8 cellular contexts compared by ENCODE assay signal in genomic region chr17:58352843-58353719, GRCh38. TPM values are rescaled to one million over a fixed set of nuclear protein-coding genes. Genes with fewer than 3 reads are reported as not detected.
A peak's percentile ranks its signal among the peaks of the same experiment; 100 is the strongest.
DNase-seq lines count a peak whose midpoint lies in the region; ATAC-seq and TF ChIP-seq lines count a peak whose summit lies in the region.

No MANE protein-coding gene starts in this region.

- H3K4me1 Mint-ChIP-seq in activated CD8-positive, alpha-beta T cell treated with anti-CD3 and anti-CD28 coated beads for 36 hours (ENCODE audit: low read depth), result peaks cover 34% of the 10 kb centered on the region
- peaks cover 54% of the 10 kb centered on the region for H3K4me1 Mint-ChIP-seq in nephron progenitor cell

- peak overlapping the region; percentile 97 for H3K4me3 Mint-ChIP-seq in activated CD8-positive, alpha-beta T cell treated with anti-CD3 and anti-CD28 coated beads for 36 hours
- peak overlapping the region; percentile 100 for H3K4me3 Mint-ChIP-seq in nephron progenitor cell

- H3K27ac ChIP-seq in fibroblast of lung (ENCODE audit: insufficient read depth, low read length), result peak overlapping the region; percentile 90

- peaks cover 42% of the 10 kb centered on the region for H3K36me3 Mint-ChIP-seq in activated CD8-positive, alpha-beta T cell treated with anti-CD3 and anti-CD28 coated beads for 36 hours (ENCODE audit: low read depth)
- peaks cover 30% of the 10 kb centered on the region for H3K36me3 Mint-ChIP-seq in nephron progenitor cell (ENCODE audit: low read depth)

- H3K79me2 ChIP-seq in fibroblast of lung (ENCODE audit: control insufficient read depth, insufficient read depth, low read length), result peaks cover 11% of the 10 kb centered on the region

- CTCF ChIA-PET in activated CD8-positive, alpha-beta T cell treated with anti-CD3 and anti-CD28 coated beads for 36 hours (lab: Charles Lee), result interaction anchor here (0.7 to 7.4 kb wide), 9 partner anchors 10 to 65 kb away, joined by 4 to 94 read pairs (median 8); partner anchors contain the start of gene RNF43

- H4K20me1 ChIP-seq in fibroblast of lung (ENCODE audit: control insufficient read depth, extremely low read depth, insufficient read depth, low read length), result no peaks in the 10 kb centered on the region

- H3K4me3 ChIP-seq in fibroblast of lung (replicated peaks in 1 of 4; ENCODE audit: control extremely low read depth in 1 of 4, insufficient read depth in 1 of 4, low read depth in 3 of 4, low read length in 4 of 4), result peak overlapping the region; percentile 93 to 100 (median 98)

- peak overlapping the region; percentile 37 for H2AFZ ChIP-seq in fibroblast of lung (ENCODE audit: low read length)

- peak; percentile 86 for DNase-seq in ELF-1 (ENCODE audit: low read depth, low spot score)
- DNase-seq in KG1 (lab: John Stamatoyannopoulos, UW), result peak; percentile 39
- peak; percentile 60 for DNase-seq in activated CD8-positive, alpha-beta T cell treated with anti-CD3 and anti-CD28 coated beads for 36 hours
- DNase-seq in fibroblast of lung (ENCODE audit: low read depth in 2 of 2), result peak; percentile 33 to 46
- DNase-seq in nephron progenitor cell, result no peak
- no peak for DNase-seq in SW 1271 (lab: John Stamatoyannopoulos, UW)

- TF ChIP-seq CTCF in activated CD8-positive, alpha-beta T cell treated with anti-CD3 and anti-CD28 coated beads for 36 hours (IDR thresholded peaks at IDR 0.05), result no peak
- TF ChIP-seq CTCF in fibroblast of lung (conservative IDR thresholded peaks at IDR 0.05 in 1 of 2, IDR thresholded peaks at IDR 0.05 in 1 of 2; ENCODE audit: low read depth in 1 of 2, low read length in 2 of 2), result no peak
- TF ChIP-seq CTCF in nephron progenitor cell (IDR thresholded peaks at IDR 0.05), result no peak

- peak overlapping the region; percentile 92 for H3K4me2 ChIP-seq in fibroblast of lung (ENCODE audit: extremely low read depth, insufficient read depth, low read length)

- peaks cover 4% of the 10 kb centered on the region for H3K4me1 ChIP-seq in fibroblast of lung (ENCODE audit: control insufficient read depth, extremely low read depth, insufficient read depth, low read length)

- ATAC-seq in activated CD8-positive, alpha-beta T cell treated with anti-CD3 and anti-CD28 coated beads for 36 hours, result peak; percentile 17
- ATAC-seq in GM21390 (IDR thresholded peaks at IDR 0.05; ENCODE audit: unreplicated experiment) (no peak), GM21737 (IDR thresholded peaks at IDR 0.05; ENCODE audit: unreplicated experiment) (no peak)

- H3K36me3 ChIP-seq in fibroblast of lung (ENCODE audit: control insufficient read depth, insufficient read depth, low read length), result peaks cover 11% of the 10 kb centered on the region

- no peaks in the 10 kb centered on the region for H3K9me3 ChIP-seq in fibroblast of lung (ENCODE audit: control insufficient read depth, insufficient read depth, low read depth, low read length)

- no peaks in the 10 kb centered on the region for H3K27me3 ChIP-seq in fibroblast of lung (ENCODE audit: control insufficient read depth, insufficient read depth, low read length)

- peak overlapping the region; percentile 95 for H3K27ac Mint-ChIP-seq in activated CD8-positive, alpha-beta T cell treated with anti-CD3 and anti-CD28 coated beads for 36 hours
- peak overlapping the region; percentile 93 for H3K27ac Mint-ChIP-seq in nephron progenitor cell

- H3K9me3 Mint-ChIP-seq in activated CD8-positive, alpha-beta T cell treated with anti-CD3 and anti-CD28 coated beads for 36 hours, result no peaks in the 10 kb centered on the region
- H3K9me3 Mint-ChIP-seq in nephron progenitor cell, result no peaks in the 10 kb centered on the region

- intact Hi-C loops in activated CD8-positive, alpha-beta T cell treated with anti-CD3 and anti-CD28 coated beads for 36 hours (cut with micrococcal nuclease), result loop anchor here (5.0 kb wide), 1 partner anchor 36 kb away; no protein-coding TSS in a partner anchor

- POLR2A ChIA-PET in activated CD8-positive, alpha-beta T cell treated with anti-CD3 and anti-CD28 coated beads for 36 hours (lab: Charles Lee), result interaction anchor here (0.6 to 12.8 kb wide), 16 partner anchors 10 to 279 kb away, joined by 3 to 496 read pairs (median 6); partner anchors contain the start of genes HSF5, RNF43 and TSPOAP1

- no peaks in the 10 kb centered on the region for H3K27me3 Mint-ChIP-seq in activated CD8-positive, alpha-beta T cell treated with anti-CD3 and anti-CD28 coated beads for 36 hours
- H3K27me3 Mint-ChIP-seq in nephron progenitor cell (ENCODE audit: low read depth, poor library complexity), result peaks cover 2% of the 10 kb centered on the region

- peak overlapping the region; percentile 87 for H3K9ac ChIP-seq in fibroblast of lung (ENCODE audit: insufficient read depth, low read length)

RNA-seq across cellular contexts. Expression of gene SUPT4H1, which starts 1.1 kb away (rescaled TPM):
- total RNA-seq in activated CD8-positive, alpha-beta T cell treated with anti-CD3 and anti-CD28 coated beads for 36 hours, result 100 to 1,000 TPM; 104 to 110 TPM
- 41.9 and 48.5 TPM in 2 replicates for total RNA-seq in fibroblast of lung
- polyA plus RNA-seq in fibroblast of lung, result 191 and 207 TPM in 2 replicates
- 151 TPM in 2 replicates for polyA plus RNA-seq in fibroblast of lung (2012)
- polyA minus RNA-seq in fibroblast of lung (ENCODE audit: low replicate concordance), result 41.6 and 69.3 TPM in 2 replicates

RNA-seq across cellular contexts. Expression of gene TSPOAP1, which starts 24.5 kb away (rescaled TPM):
- total RNA-seq in activated CD8-positive, alpha-beta T cell treated with anti-CD3 and anti-CD28 coated beads for 36 hours, result 10 to 100 TPM; 21.1 to 24.1 TPM
- 4.0 and 4.9 TPM in 2 replicates for total RNA-seq in fibroblast of lung
- 0.23 and 0.24 TPM in 2 replicates for polyA plus RNA-seq in fibroblast of lung
- polyA plus RNA-seq in fibroblast of lung (2012), result 0.13 and 0.36 TPM in 2 replicates
- polyA minus RNA-seq in fibroblast of lung (ENCODE audit: low replicate concordance), result 0.08 and 0.15 TPM in 2 replicates

Comparison
In these comparisons a context has a peak if more than half of its experiments do, and no peak if none do; other contexts are left out.
1. DNase-seq: peak in ELF-1 (single experiment), KG1 (single experiment), activated CD8-positive, alpha-beta T cell treated with anti-CD3 and anti-CD28 coated beads for 36 hours (single experiment) and fibroblast of lung (2 of 2); none in nephron progenitor cell (single experiment) and SW 1271 (0 of 2).